ENCODE assay signal across 8 cellular contexts in genomic region chr10:122162566-122163181, GRCh38.
DNase-seq lines count a peak whose midpoint lies in the region; ATAC-seq and TF ChIP-seq lines count a peak whose summit lies in the region.
"Had no signal": no experiment of that assay in that cellular context is flagged by ENCODE, and none has a peak within 500 bp of the region (broad histone marks: within the 10 kb centered on the region; RNA-seq: fewer than 3 reads in every experiment).

No MANE protein-coding gene starts in this region.

- no peaks in the 10 kb centered on the region for H3K36me3 ChIP-seq in smooth muscle cell (ENCODE audit: low read depth)

- no peak for DNase-seq in HFF-Myc (ENCODE audit: extremely low read depth, low read depth)
- DNase-seq in astrocyte of the cerebellum (ENCODE audit: low read depth): no peak
- DNase-seq in smooth muscle cell (lab: John Stamatoyannopoulos, UW; ENCODE audit: unreplicated experiment): no peak
- no peak for DNase-seq in hippocampal formation (lab: John Stamatoyannopoulos, UW)

- TF ChIP-seq CTCF in HFF-Myc (IDR thresholded peaks at IDR 0.05; ENCODE audit: low read depth, low read length, missing control alignments) (no peak), astrocyte of the cerebellum (IDR thresholded peaks at IDR 0.05; ENCODE audit: low read depth, low read length, missing control alignments) (no peak), smooth muscle cell (IDR thresholded peaks at IDR 0.05; ENCODE audit: borderline replicate concordance, insufficient read depth, poor library complexity, severe bottlenecking) (no peak)

- no peak overlapping the region for H2AFZ ChIP-seq in smooth muscle cell (ENCODE audit: low read depth)

- in situ Hi-C loops in astrocyte of the cerebellum (cut with HindIII; ENCODE audit: low sequenced_read_pairs): loop anchor here (25.0 kb wide), 1 partner anchor 275 kb away; no protein-coding TSS in a partner anchor

- WGBS in smooth muscle cell (ENCODE audit: low lambda C conversion rate): 50% methylated on average over 16 of the region's 16 CpGs

- peaks cover 65% of the 10 kb centered on the region for H3K27me3 ChIP-seq in smooth muscle cell (ENCODE audit: low read depth)

- H3K9me3 ChIP-seq in iPS-18c (ENCODE audit: control insufficient read depth, insufficient read depth, low read length): no peaks in the 10 kb centered on the region
- H3K9me3 ChIP-seq in smooth muscle cell (replicated peaks; ENCODE audit: low read depth): no peaks in the 10 kb centered on the region

- ATAC-seq in GM21529 (IDR thresholded peaks at IDR 0.05; ENCODE audit: unreplicated experiment) (no peak), HG02759 (IDR thresholded peaks at IDR 0.05; ENCODE audit: unreplicated experiment) (no peak)
- ATAC-seq: activated T-helper 17 cell treated with anti-CD3 and anti-CD28 coated beads, Interleukin-2, amount 50 U/mL, for 72 hours had no signal

- H3K9ac ChIP-seq in smooth muscle cell (ENCODE audit: low read depth): no peak overlapping the region

- H3F3A ChIP-seq in smooth muscle cell (ENCODE audit: low read depth): peaks cover 9% of the 10 kb centered on the region

- no peak overlapping the region for H3K27ac ChIP-seq in smooth muscle cell (ENCODE audit: low read depth)

- H3K4me2 ChIP-seq in smooth muscle cell: peak overlapping the region; percentile 98

- no peaks in the 10 kb centered on the region for H3K79me2 ChIP-seq in smooth muscle cell (ENCODE audit: low read depth)

- H3K4me3 ChIP-seq in HFF-Myc (replicated peaks; ENCODE audit: low read depth, low read length) (peak overlapping the region; percentile 40; the same call in 1 of the 2 replicates), astrocyte of the cerebellum (ENCODE audit: low read depth, low read length) (peak overlapping the region; percentile 56), iPS-18c (ENCODE audit: insufficient read depth, low read depth, low read length) (peak overlapping the region; percentile 85), smooth muscle cell (peak overlapping the region; percentile 62)

- peaks cover 25% of the 10 kb centered on the region for H3K4me1 ChIP-seq in smooth muscle cell (ENCODE audit: low read depth)

- H4K20me1 ChIP-seq in smooth muscle cell (ENCODE audit: low read depth): peaks cover 49% of the 10 kb centered on the region
